14 cellular contexts compared by ENCODE assay signal in the genomic region with DNA sequence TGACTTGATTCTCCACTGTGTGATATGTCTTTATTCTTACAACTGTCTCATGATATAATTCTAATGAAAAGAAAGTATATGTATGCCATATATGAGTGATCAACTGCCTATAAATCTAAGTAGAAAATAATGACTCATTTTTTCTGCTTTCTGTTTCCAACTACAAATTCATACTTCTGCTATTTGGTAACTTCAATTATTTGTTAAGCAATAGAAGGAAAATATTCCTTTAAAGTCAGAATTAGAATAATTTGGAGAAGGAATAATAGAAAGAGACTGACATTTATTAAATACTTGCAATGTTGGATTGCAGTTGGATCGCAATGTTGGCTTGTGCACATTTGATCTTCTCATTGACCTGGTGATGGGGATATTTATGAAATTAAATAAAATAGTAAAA.
DNase-seq lines count a peak whose midpoint lies in the region; ATAC-seq and TF ChIP-seq lines count a peak whose summit lies in the region.
"Had no signal": no experiment of that assay in that cellular context is flagged by ENCODE, and none has a peak within 500 bp of the region (broad histone marks: within the 10 kb centered on the region; RNA-seq: fewer than 3 reads in every experiment).

No MANE protein-coding gene starts in this region.

- intact Hi-C loops in testis (cut with DNase I; ENCODE audit: low total_unique reads): no loop called here

- H3K4me2 ChIP-seq in GM23248 (ENCODE audit: unreplicated experiment): no peak overlapping the region

- H3F3A ChIP-seq in GM23248 (ENCODE audit: insufficient read depth): peaks cover 20% of the 10 kb centered on the region

- TF ChIP-seq CTCF in fibroblast of mammary gland (conservative IDR thresholded peaks at IDR 0.05; ENCODE audit: control insufficient read depth, insufficient read depth, low read depth, low read length): no peak
- TF ChIP-seq CTCF in type B pancreatic cell (conservative IDR thresholded peaks at IDR 0.05): no peak
- TF ChIP-seq CTCF in testis (IDR thresholded peaks at IDR 0.05): no peak

- no peak overlapping the region for H2AFZ ChIP-seq in GM23248

- H3K9me3 ChIP-seq in GM23248 (ENCODE audit: low read depth) (no peaks in the 10 kb centered on the region), testis (no peaks in the 10 kb centered on the region)

- no peaks in the 10 kb centered on the region for H3K9me3 Mint-ChIP-seq in type B pancreatic cell
- H3K9me3 Mint-ChIP-seq: CD4-positive, alpha-beta T cell had no signal

- ATAC-seq in SK-N-SH treated with all-trans-retinoic acid at 6 μM for 48 hours: no peak; the same call in 1 of the 3 replicates
- ATAC-seq: HCT116 had no signal

- H3K4me1 Mint-ChIP-seq in type B pancreatic cell (ENCODE audit: unreplicated experiment): no peaks in the 10 kb centered on the region
- H3K4me1 Mint-ChIP-seq: B cell had no signal

- H3K27me3 ChIP-seq in GM23248 (replicated peaks; ENCODE audit: insufficient read depth): no peaks in the 10 kb centered on the region
- H3K27me3 ChIP-seq in testis: no peaks in the 10 kb centered on the region

- 71 to 75% methylated on average over 1 of the region's 1 CpG for WGBS in GM23248 (ENCODE audit: low coverage in 1 of 2, low lambda C conversion rate in 2 of 2, missing lambda C conversion rate in 2 of 2), 2 experiments
- 88 to 98% methylated on average over 1 of the region's 1 CpG for WGBS in testis, 2 donors

- H3K36me3 Mint-ChIP-seq in type B pancreatic cell: peaks cover 14% of the 10 kb centered on the region

- H3K27ac ChIP-seq in GM23248 (no peak overlapping the region), testis (no peak overlapping the region)
- H3K27ac ChIP-seq: HL-60 had no signal

- no peaks in the 10 kb centered on the region for H3K27me3 Mint-ChIP-seq in type B pancreatic cell
- H3K27me3 Mint-ChIP-seq: B cell; CD4-positive, alpha-beta T cell had no signal

- no peak overlapping the region for H3K4me3 Mint-ChIP-seq in type B pancreatic cell
- H3K4me3 Mint-ChIP-seq: B cell; CD4-positive, alpha-beta T cell had no signal

- DNase-seq in GM23248 (peak; percentile 46), fibroblast of mammary gland (ENCODE audit: low read depth) (peak; percentile 20), NCI-H446 treated with DMSO at 0.1 percent for 48 hours (lab: John Stamatoyannopoulos, UW) (no peak), NCI-H2029 treated with DMSO at 0.1 percent for 48 hours (lab: John Stamatoyannopoulos, UW) (no peak), type B pancreatic cell (ENCODE audit: extremely low spot score, unreplicated experiment) (no peak), testis (no peak)
- DNase-seq: C1 segment of cervical spinal cord; Calu3; CD4-positive, alpha-beta T cell; DMS 273 treated with DMSO at 0.1 percent for 48 hours had no signal

- no peak for TF ChIP-seq POLR2A in testis (IDR thresholded peaks at IDR 0.05)

- no peaks in the 10 kb centered on the region for H4K20me1 ChIP-seq in GM23248 (ENCODE audit: insufficient read depth)

- H3K79me2 ChIP-seq in GM23248 (ENCODE audit: insufficient read depth): no peaks in the 10 kb centered on the region

- no peaks in the 10 kb centered on the region for H3K9me2 ChIP-seq in GM23248 (ENCODE audit: insufficient read depth)

- H3K27ac Mint-ChIP-seq in type B pancreatic cell: no peak overlapping the region
- H3K27ac Mint-ChIP-seq: B cell; CD4-positive, alpha-beta T cell had no signal

- H3K9ac ChIP-seq in GM23248: no peak overlapping the region

- in situ Hi-C loops in GM23248 (cut with MboI): no loop called here

- H3K4me1 ChIP-seq in GM23248 (ENCODE audit: insufficient read depth) (peaks cover 26% of the 10 kb centered on the region), testis (no peaks in the 10 kb centered on the region)

- H3K36me3 ChIP-seq in GM23248 (ENCODE audit: low read depth) (peaks cover 25% of the 10 kb centered on the region), testis (ENCODE audit: low read depth, missing control alignments) (no peaks in the 10 kb centered on the region)

- H3K4me3 ChIP-seq in GM23248 (no peak overlapping the region), fibroblast of mammary gland (ENCODE audit: control insufficient read depth, low read depth, low read length) (no peak overlapping the region), testis (no peak overlapping the region)

TF ChIP-seq in SK-N-SH treated with all-trans-retinoic acid at 6 μM for 48 hours, 23 proteins besides CTCF, POLR2A, EP300 and RAD21:
- TF ChIP-seq ISL1 (CRISPR knock-in tag; IDR thresholded peaks at IDR 0.05) (peak; percentile 90), TCF4 (CRISPR knock-in tag; IDR thresholded peaks at IDR 0.05; ENCODE audit: borderline replicate concordance) (no peak), GLIS3 (CRISPR knock-in tag; IDR thresholded peaks at IDR 0.05) (no peak), ZNF565 (CRISPR knock-in tag; conservative IDR thresholded peaks at IDR 0.05; ENCODE audit: low read depth) (no peak), TOX (CRISPR knock-in tag; IDR thresholded peaks at IDR 0.05; ENCODE audit: borderline replicate concordance) (no peak), RARB (CRISPR knock-in tag; IDR thresholded peaks at IDR 0.05) (no peak; the same call in 1 of the 2 replicates), OSR1 (CRISPR knock-in tag; IDR thresholded peaks at IDR 0.05) (no peak), ZFP30 (CRISPR knock-in tag; IDR thresholded peaks at IDR 0.05) (no peak), ZC3H10 (CRISPR knock-in tag; IDR thresholded peaks at IDR 0.05) (peak; percentile 88)
- TF ChIP-seq, protein P1, sequence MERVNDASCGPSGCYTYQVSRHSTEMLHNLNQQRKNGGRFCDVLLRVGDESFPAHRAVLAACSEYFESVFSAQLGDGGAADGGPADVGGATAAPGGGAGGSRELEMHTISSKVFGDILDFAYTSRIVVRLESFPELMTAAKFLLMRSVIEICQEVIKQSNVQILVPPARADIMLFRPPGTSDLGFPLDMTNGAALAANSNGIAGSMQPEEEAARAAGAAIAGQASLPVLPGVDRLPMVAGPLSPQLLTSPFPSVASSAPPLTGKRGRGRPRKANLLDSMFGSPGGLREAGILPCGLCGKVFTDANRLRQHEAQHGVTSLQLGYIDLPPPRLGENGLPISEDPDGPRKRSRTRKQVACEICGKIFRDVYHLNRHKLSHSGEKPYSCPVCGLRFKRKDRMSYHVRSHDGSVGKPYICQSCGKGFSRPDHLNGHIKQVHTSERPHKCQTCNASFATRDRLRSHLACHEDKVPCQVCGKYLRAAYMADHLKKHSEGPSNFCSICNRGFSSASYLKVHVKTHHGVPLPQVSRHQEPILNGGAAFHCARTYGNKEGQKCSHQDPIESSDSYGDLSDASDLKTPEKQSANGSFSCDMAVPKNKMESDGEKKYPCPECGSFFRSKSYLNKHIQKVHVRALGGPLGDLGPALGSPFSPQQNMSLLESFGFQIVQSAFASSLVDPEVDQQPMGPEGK (CRISPR knock-in tag; IDR thresholded peaks at IDR 0.05; ENCODE audit: borderline replicate concordance): 0 out of 2 replicates have a peak, but pooled peaks have one; percentile 51
- TF ChIP-seq, protein P2, sequence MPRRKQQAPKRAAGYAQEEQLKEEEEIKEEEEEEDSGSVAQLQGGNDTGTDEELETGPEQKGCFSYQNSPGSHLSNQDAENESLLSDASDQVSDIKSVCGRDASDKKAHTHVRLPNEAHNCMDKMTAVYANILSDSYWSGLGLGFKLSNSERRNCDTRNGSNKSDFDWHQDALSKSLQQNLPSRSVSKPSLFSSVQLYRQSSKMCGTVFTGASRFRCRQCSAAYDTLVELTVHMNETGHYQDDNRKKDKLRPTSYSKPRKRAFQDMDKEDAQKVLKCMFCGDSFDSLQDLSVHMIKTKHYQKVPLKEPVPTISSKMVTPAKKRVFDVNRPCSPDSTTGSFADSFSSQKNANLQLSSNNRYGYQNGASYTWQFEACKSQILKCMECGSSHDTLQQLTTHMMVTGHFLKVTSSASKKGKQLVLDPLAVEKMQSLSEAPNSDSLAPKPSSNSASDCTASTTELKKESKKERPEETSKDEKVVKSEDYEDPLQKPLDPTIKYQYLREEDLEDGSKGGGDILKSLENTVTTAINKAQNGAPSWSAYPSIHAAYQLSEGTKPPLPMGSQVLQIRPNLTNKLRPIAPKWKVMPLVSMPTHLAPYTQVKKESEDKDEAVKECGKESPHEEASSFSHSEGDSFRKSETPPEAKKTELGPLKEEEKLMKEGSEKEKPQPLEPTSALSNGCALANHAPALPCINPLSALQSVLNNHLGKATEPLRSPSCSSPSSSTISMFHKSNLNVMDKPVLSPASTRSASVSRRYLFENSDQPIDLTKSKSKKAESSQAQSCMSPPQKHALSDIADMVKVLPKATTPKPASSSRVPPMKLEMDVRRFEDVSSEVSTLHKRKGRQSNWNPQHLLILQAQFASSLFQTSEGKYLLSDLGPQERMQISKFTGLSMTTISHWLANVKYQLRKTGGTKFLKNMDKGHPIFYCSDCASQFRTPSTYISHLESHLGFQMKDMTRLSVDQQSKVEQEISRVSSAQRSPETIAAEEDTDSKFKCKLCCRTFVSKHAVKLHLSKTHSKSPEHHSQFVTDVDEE (CRISPR knock-in tag; IDR thresholded peaks at IDR 0.05): no peak
- TF ChIP-seq, protein P3, sequence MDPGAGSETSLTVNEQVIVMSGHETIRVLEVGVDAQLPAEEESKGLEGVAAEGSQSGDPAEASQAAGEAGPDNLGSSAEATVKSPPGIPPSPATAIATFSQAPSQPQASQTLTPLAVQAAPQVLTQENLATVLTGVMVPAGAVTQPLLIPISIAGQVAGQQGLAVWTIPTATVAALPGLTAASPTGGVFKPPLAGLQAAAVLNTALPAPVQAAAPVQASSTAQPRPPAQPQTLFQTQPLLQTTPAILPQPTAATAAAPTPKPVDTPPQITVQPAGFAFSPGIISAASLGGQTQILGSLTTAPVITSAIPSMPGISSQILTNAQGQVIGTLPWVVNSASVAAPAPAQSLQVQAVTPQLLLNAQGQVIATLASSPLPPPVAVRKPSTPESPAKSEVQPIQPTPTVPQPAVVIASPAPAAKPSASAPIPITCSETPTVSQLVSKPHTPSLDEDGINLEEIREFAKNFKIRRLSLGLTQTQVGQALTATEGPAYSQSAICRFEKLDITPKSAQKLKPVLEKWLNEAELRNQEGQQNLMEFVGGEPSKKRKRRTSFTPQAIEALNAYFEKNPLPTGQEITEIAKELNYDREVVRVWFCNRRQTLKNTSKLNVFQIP (CRISPR knock-in tag; IDR thresholded peaks at IDR 0.05; ENCODE audit: borderline replicate concordance, low read depth): no peak

Comparison
In these comparisons a context has a peak if more than half of its experiments do, and no peak if none do; other contexts are left out.
1. DNase-seq: peak in GM23248 (single experiment) and fibroblast of mammary gland (single experiment); none in NCI-H446 treated with DMSO at 0.1 percent for 48 hours (single experiment), NCI-H2029 treated with DMSO at 0.1 percent for 48 hours (single experiment), type B pancreatic cell (single experiment) and testis (single experiment).